21 cellular contexts compared by ENCODE assay signal in the genomic region with DNA sequence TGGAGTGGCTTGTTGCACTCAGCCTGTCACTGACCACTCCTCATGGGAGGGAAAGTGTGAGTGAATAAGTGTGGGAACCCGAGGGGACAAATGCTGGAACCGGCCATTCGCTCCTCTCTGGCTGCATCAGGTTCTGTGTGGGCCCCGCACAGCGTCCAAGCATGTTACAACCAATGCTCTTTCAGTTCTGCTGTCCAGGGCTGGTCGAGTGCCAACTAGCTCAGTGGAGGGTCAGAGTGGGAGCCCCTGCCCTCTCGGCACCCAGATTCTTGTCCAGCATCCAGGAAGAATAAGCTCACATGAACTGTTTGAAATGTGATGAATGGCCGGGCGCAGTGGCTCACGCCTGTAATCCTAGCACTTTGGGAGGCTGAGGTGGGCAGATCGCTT. TPM values are rescaled to one million over a fixed set of nuclear protein-coding genes. Genes with fewer than 3 reads are reported as not detected.
DNase-seq lines count a peak whose midpoint lies in the region; ATAC-seq and TF ChIP-seq lines count a peak whose summit lies in the region.
"Had no signal": no experiment of that assay in that cellular context is flagged by ENCODE, and none has a peak within 500 bp of the region (broad histone marks: within the 10 kb centered on the region; RNA-seq: fewer than 3 reads in every experiment).

No MANE protein-coding gene starts in this region.

- H3K36me3 ChIP-seq in heart left ventricle (no peaks in the 10 kb centered on the region), GM23338 (ENCODE audit: insufficient read depth) (no peaks in the 10 kb centered on the region), spleen (no peaks in the 10 kb centered on the region), psoas muscle (ENCODE audit: insufficient read depth in 1 of 2, low read depth in 1 of 2) (no peaks in the 10 kb centered on the region)
- H3K36me3 ChIP-seq: BE2C, MG63, Peyer's patch, SJSA1 had no signal

- no peaks in the 10 kb centered on the region for H3K9me2 ChIP-seq in GM23338 (ENCODE audit: insufficient read depth)

- DNase-seq in heart left ventricle (no peak), cardiac septum (ENCODE audit: low spot score) (no peak), GM23338 (ENCODE audit: low spot score) (no peak), islet precursor cell (peak; percentile 52), spleen (no peak), psoas muscle (no peak)
- DNase-seq: BE2C, DMS79, HFFc6, Karpas-422, MG63, NCI-H1048, NCI-H1436 treated with DMSO at 0.1 percent for 48 hours, NCI-H2029, NCI-H2171, NCI-H446 treated with DMSO at 0.1 percent for 48 hours, Peyer's patch had no signal

- no peaks in the 10 kb centered on the region for H3K79me2 ChIP-seq in GM23338 (replicated peaks; ENCODE audit: insufficient read depth)

- H3K4me3 ChIP-seq in heart left ventricle (no peak overlapping the region), GM23338 (no peak overlapping the region), spleen (no peak overlapping the region), psoas muscle (no peak overlapping the region)
- H3K4me3 ChIP-seq: MG63, Peyer's patch, SJSA1 had no signal

- H3K4me1 Mint-ChIP-seq in GM23338: peaks cover 15% of the 10 kb centered on the region; the same call in 2 of the 3 replicates

- no peak overlapping the region for H3K27ac Mint-ChIP-seq in GM23338

- H3K4me3 Mint-ChIP-seq in GM23338: no peak overlapping the region
- H3K4me3 Mint-ChIP-seq: HFFc6 had no signal

- H3K4me2 ChIP-seq in GM23338: no peak overlapping the region

- H3K36me3 Mint-ChIP-seq in GM23338 (ENCODE audit: low read depth): no peaks in the 10 kb centered on the region

- H3K27me3 ChIP-seq in heart left ventricle: no peaks in the 10 kb centered on the region
- no peaks in the 10 kb centered on the region for H3K27me3 ChIP-seq in GM23338 (ENCODE audit: insufficient read depth)
- H3K27me3 ChIP-seq in spleen (replicated peaks in 1 of 7): no peaks in the 10 kb centered on the region
- no peaks in the 10 kb centered on the region for H3K27me3 ChIP-seq in psoas muscle (ENCODE audit: insufficient read depth in 3 of 3, low read length in 2 of 3)
- H3K27me3 ChIP-seq: BE2C, MG63, Peyer's patch, SJSA1 had no signal

- H3K9me3 ChIP-seq in heart left ventricle (peaks cover 0 to 10% (median 0%) of the 10 kb centered on the region in 12 donors), spleen (no peaks in the 10 kb centered on the region), psoas muscle (no peaks in the 10 kb centered on the region)
- H3K9me3 ChIP-seq: BE2C, Peyer's patch, SJSA1 had no signal

- H3K9me3 Mint-ChIP-seq in GM23338: peaks cover 4% of the 10 kb centered on the region; the same call in 1 of the 3 replicates

- H2AFZ ChIP-seq in GM23338: peak overlapping the region; percentile 69; the same call in 1 of the 2 replicates

- ATAC-seq in heart left ventricle (no peak), GM23338 (no peak), HG02610 (IDR thresholded peaks at IDR 0.05; ENCODE audit: unreplicated experiment) (no peak), GM18519 (IDR thresholded peaks at IDR 0.05; ENCODE audit: low FRiP score, unreplicated experiment) (no peak), psoas muscle (no peak)

- peak overlapping the region in 7 of 12 donors; percentile 59 to 82 (median 69) for H3K27ac ChIP-seq in heart left ventricle
- no peak overlapping the region for H3K27ac ChIP-seq in GM23338 (ENCODE audit: low read depth)
- H3K27ac ChIP-seq in spleen: peak overlapping the region in 5 of 8 donors; percentile 32 to 76 (median 69)
- H3K27ac ChIP-seq in psoas muscle: no peak overlapping the region
- H3K27ac ChIP-seq: SJSA1 had no signal

- no peaks in the 10 kb centered on the region for H4K20me1 ChIP-seq in GM23338 (replicated peaks; ENCODE audit: insufficient read depth)

- WGBS in heart left ventricle, 4 donors: 86 to 95% (median 91%) methylated on average over 11 of the region's 11 CpGs
- 81 to 88% (median 87%) methylated on average over 11 of the region's 11 CpGs for WGBS in spleen, 5 donors
- 83 to 86% (median 83%) methylated on average over 11 of the region's 11 CpGs for WGBS in psoas muscle, 3 donors

- H3K4me1 ChIP-seq in heart left ventricle (peaks cover 0 to 52% (median 4%) of the 10 kb centered on the region in 12 donors), GM23338 (ENCODE audit: insufficient read depth) (peaks cover 22% of the 10 kb centered on the region), spleen (peaks cover 0 to 49% (median 26%) of the 10 kb centered on the region in 6 donors), psoas muscle (no peaks in the 10 kb centered on the region)
- H3K4me1 ChIP-seq: BE2C had no signal

- H3K27me3 Mint-ChIP-seq in GM23338 (ENCODE audit: insufficient read depth, low read depth, poor library complexity): peaks cover 8% of the 10 kb centered on the region

- no peaks in the 10 kb centered on the region for H3F3A ChIP-seq in GM23338 (replicated peaks; ENCODE audit: low read depth)

- TF ChIP-seq POLR2A in heart left ventricle (IDR thresholded peaks at IDR 0.05): no peak
- TF ChIP-seq POLR2A in spleen (IDR thresholded peaks at IDR 0.05): no peak

- intact Hi-C loops in heart left ventricle (cut with DNase I) (no loop called here), cardiac septum (cut with DNase I) (no loop called here), spleen (cut with DNase I; ENCODE audit: low total_unique reads) (no loop called here), psoas muscle (cut with DNase I) (no loop called here)

- TF ChIP-seq CTCF in heart left ventricle (IDR thresholded peaks at IDR 0.05) (no peak), GM23338 (conservative IDR thresholded peaks at IDR 0.05; ENCODE audit: low read depth in 2 of 2) (no peak), spleen (IDR thresholded peaks at IDR 0.05 in 8 of 11, conservative IDR thresholded peaks at IDR 0.05 in 3 of 11) (no peak), psoas muscle (IDR thresholded peaks at IDR 0.05) (no peak)

TF ChIP-seq in GM23338, 12 proteins besides CTCF, POLR2A, EP300 and RAD21:
- TF ChIP-seq POLR2AphosphoS5 (IDR thresholded peaks at IDR 0.05; ENCODE audit: low read depth) (no peak), NANOG (IDR thresholded peaks at IDR 0.05; ENCODE audit: borderline replicate concordance) (no peak)

RNA-seq across cellular contexts. Expression of a gene that starts 48.3 kb away (rescaled TPM):
- total RNA-seq in heart left ventricle: under 1 TPM in 1 of 9 donors, not detected in 8; 0.11 TPM
- polyA plus RNA-seq in heart left ventricle: not detected
- not detected for total RNA-seq in cardiac septum
- total RNA-seq in GM23338 (2014; rRNA removed; shearing (Covaris generic)): not detected in 2 replicates
- not detected in 2 replicates for polyA plus RNA-seq in GM23338 (2016; fragmentation: Nextera tagmentation; extraction: Ambion mirVana)
- not detected for total RNA-seq in spleen
- under 1 TPM in 1 of 3 donors, not detected in 2; 0.06 TPM for polyA plus RNA-seq in spleen
- total RNA-seq in psoas muscle: not detected
- polyA plus RNA-seq in psoas muscle: under 1 TPM in 1 of 3 donors, not detected in 2; 0.03 TPM
- total RNA-seq: HFFc6, HT-29, Peyer's patch, SJSA1 had no signal

Comparison
In these comparisons a context has a peak if more than half of its experiments do, and no peak if none do; other contexts are left out.
1. H3K27ac ChIP-seq: peak in heart left ventricle (7 of 12) and spleen (5 of 8); none in GM23338 (single experiment) and psoas muscle (single experiment).